ENCODE assay signal across 1 cellular context in the genomic region with DNA sequence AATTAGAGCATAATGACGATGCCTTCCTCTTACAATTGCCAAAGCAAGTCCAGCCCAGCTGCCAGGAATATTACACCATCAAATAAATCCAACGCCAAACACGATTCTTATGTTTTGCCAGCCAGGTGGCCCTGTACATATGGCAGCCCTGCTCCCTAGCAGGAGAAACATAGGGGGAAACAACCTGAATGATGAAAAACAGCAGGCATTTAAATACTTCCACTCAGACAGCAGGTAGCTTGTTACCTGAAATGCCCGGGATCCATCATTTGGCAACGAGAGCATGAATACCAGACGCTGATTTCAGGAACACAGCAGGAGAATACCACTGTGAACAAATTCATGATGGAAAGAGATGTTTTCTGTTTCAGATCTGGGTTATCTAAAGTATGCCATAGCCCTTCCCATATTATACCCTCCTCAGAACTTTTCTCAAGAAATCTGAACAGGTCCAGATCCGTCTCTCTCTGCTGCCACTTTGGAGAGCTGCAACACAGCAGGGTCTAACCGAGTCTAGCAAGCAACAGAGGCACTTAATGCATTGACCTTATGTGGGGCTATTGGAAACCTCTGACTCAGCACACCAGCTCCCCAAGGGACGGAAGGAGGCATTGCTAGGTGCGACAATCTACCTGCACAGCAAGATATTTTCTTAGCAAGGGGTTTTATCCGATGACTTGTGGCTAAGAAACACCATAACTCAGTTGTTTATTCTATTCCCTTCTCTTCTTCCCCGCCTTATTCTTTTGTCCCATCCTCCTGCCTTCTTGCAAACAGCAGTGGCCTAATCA.
TF ChIP-seq lines count a peak whose summit lies in the region.

No MANE protein-coding gene starts in this region.

TF ChIP-seq in GM23338, 12 proteins besides CTCF, POLR2A, EP300 and RAD21 (continued from another document):
- TF ChIP-seq, protein P1, sequence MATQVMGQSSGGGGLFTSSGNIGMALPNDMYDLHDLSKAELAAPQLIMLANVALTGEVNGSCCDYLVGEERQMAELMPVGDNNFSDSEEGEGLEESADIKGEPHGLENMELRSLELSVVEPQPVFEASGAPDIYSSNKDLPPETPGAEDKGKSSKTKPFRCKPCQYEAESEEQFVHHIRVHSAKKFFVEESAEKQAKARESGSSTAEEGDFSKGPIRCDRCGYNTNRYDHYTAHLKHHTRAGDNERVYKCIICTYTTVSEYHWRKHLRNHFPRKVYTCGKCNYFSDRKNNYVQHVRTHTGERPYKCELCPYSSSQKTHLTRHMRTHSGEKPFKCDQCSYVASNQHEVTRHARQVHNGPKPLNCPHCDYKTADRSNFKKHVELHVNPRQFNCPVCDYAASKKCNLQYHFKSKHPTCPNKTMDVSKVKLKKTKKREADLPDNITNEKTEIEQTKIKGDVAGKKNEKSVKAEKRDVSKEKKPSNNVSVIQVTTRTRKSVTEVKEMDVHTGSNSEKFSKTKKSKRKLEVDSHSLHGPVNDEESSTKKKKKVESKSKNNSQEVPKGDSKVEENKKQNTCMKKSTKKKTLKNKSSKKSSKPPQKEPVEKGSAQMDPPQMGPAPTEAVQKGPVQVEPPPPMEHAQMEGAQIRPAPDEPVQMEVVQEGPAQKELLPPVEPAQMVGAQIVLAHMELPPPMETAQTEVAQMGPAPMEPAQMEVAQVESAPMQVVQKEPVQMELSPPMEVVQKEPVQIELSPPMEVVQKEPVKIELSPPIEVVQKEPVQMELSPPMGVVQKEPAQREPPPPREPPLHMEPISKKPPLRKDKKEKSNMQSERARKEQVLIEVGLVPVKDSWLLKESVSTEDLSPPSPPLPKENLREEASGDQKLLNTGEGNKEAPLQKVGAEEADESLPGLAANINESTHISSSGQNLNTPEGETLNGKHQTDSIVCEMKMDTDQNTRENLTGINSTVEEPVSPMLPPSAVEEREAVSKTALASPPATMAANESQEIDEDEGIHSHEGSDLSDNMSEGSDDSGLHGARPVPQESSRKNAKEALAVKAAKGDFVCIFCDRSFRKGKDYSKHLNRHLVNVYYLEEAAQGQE (IDR thresholded peaks at IDR 0.05; ENCODE audit: unreplicated experiment), result no peak
- TF ChIP-seq POLR2AphosphoS5 (IDR thresholded peaks at IDR 0.05; ENCODE audit: low read depth), result no peak
- no peak for TF ChIP-seq CREB1 (CRISPR knock-in tag; IDR thresholded peaks at IDR 0.05; ENCODE audit: low read depth)
